Comparison of ENCODE assay signal across 32 cellular contexts in genomic region chr17:55152236-55152635, GRCh38.
DNase-seq lines count a peak whose midpoint lies in the region; ATAC-seq and TF ChIP-seq lines count a peak whose summit lies in the region.
"Had no signal": no experiment of that assay in that cellular context is flagged by ENCODE, and none has a peak within 500 bp of the region (broad histone marks: within the 10 kb centered on the region; RNA-seq: fewer than 3 reads in every experiment).

No MANE protein-coding gene starts in this region.

- TF ChIP-seq CTCF in RWPE2 (IDR thresholded peaks at IDR 0.05; ENCODE audit: poor library complexity, severe bottlenecking) (no peak), fibroblast of mammary gland (conservative IDR thresholded peaks at IDR 0.05; ENCODE audit: control insufficient read depth, insufficient read depth, low read depth, low read length) (no peak), nephron progenitor cell (IDR thresholded peaks at IDR 0.05) (no peak)

- H3K9me3 Mint-ChIP-seq in nephron progenitor cell, result no peaks in the 10 kb centered on the region
- H3K9me3 Mint-ChIP-seq: activated naive CD8-positive, alpha-beta T cell treated with anti-CD3 and anti-CD28 coated beads, Interleukin-2, amount 10 ng/mL, durations not matched to agents 7 days and 5 days; mesothelial cell of epicardium had no signal

- DNase-seq in EH (ENCODE audit: low read depth), result peak; percentile 10
- DNase-seq in RWPE2 (ENCODE audit: low spot score), result no peak
- peak; percentile 22 for DNase-seq in fibroblast of mammary gland (ENCODE audit: low read depth)
- DNase-seq in nephron progenitor cell, result no peak
- no peak for DNase-seq in SIG-M5 treated with dmso at 0.1 percent for 504 hours (lab: John Stamatoyannopoulos, UW; ENCODE audit: unreplicated experiment)
- no peak for DNase-seq in NCI-H1436 treated with DMSO at 0.1 percent for 48 hours (lab: John Stamatoyannopoulos, UW)
- no peak for DNase-seq in right cardiac atrium
- DNase-seq in NCI-H82 (lab: John Stamatoyannopoulos, UW), result no peak
- DNase-seq: ACHN; activated CD4-positive, alpha-beta T cell treated with anti-CD3 and anti-CD28 coated beads for 4 hours; activated CD8-positive, alpha-beta memory T cell treated with anti-CD3 and anti-CD28 coated beads for 24 hours; activated gamma-delta T cell; activated naive CD8-positive, alpha-beta T cell treated with anti-CD3 and anti-CD28 coated beads, Interleukin-2, amount 10 ng/mL, durations not matched to agents 7 days and 5 days; COR-L47; DMS79; gastrocnemius medialis; hypothalamus; KG1; MV-4-11; naive thymus-derived CD4-positive, alpha-beta T cell; NCI-H1694; NCI-H510A treated with DMSO at 0.1 percent for 48 hours; nucleus accumbens; PC-9; SHP77 treated with DMSO at 0.1 percent for 48 hours; small intestine; stimulated activated CD4-positive, alpha-beta T cell treated with anti-CD3 and anti-CD28 coated beads, Interleukin-1b, Interleukin-23, amount 100 ng/mL, for 48 hours; stimulated activated CD8-positive, alpha-beta memory T cell treated with anti-CD3 and anti-CD28 coated beads, Interleukin-4, amount 100 ng/mL, for 48 hours; tibial artery had no signal

- H3K27me3 ChIP-seq in RWPE2 (ENCODE audit: insufficient read depth, poor library complexity, severe bottlenecking) (no peaks in the 10 kb centered on the region), right cardiac atrium (ENCODE audit: control insufficient read depth, insufficient read depth) (no peaks in the 10 kb centered on the region)
- H3K27me3 ChIP-seq: BLaER1, gastrocnemius medialis, tibial artery had no signal

- H3K9me3 ChIP-seq in RWPE2 (ENCODE audit: severe bottlenecking) (no peaks in the 10 kb centered on the region), right cardiac atrium (ENCODE audit: control insufficient read depth, low read length) (no peaks in the 10 kb centered on the region)
- H3K9me3 ChIP-seq: BLaER1, gastrocnemius medialis, tibial artery had no signal

- peak overlapping the region; percentile 19 for H3K27ac Mint-ChIP-seq in nephron progenitor cell
- H3K27ac Mint-ChIP-seq: activated naive CD8-positive, alpha-beta T cell treated with anti-CD3 and anti-CD28 coated beads, Interleukin-2, amount 10 ng/mL, durations not matched to agents 7 days and 5 days; mesothelial cell of epicardium; naive thymus-derived CD4-positive, alpha-beta T cell had no signal

- peaks cover 2% of the 10 kb centered on the region for H3K4me1 Mint-ChIP-seq in nephron progenitor cell
- H3K4me1 Mint-ChIP-seq: activated naive CD8-positive, alpha-beta T cell treated with anti-CD3 and anti-CD28 coated beads, Interleukin-2, amount 10 ng/mL, durations not matched to agents 7 days and 5 days; naive thymus-derived CD4-positive, alpha-beta T cell had no signal

- peak; percentile 19; the same call in 1 of the 3 replicates for ATAC-seq in RWPE2 (ENCODE audit: low read depth)
- no peak for ATAC-seq in right cardiac atrium
- ATAC-seq: gastrocnemius medialis; naive thymus-derived CD4-positive, alpha-beta T cell had no signal

- 74% methylated on average over 4 of the region's 4 CpGs for WGBS in right cardiac atrium

- H3K4me3 ChIP-seq in RWPE2 (ENCODE audit: severe bottlenecking), result no peak overlapping the region
- H3K4me3 ChIP-seq in fibroblast of mammary gland (ENCODE audit: control insufficient read depth, low read depth, low read length), result no peak overlapping the region
- no peak overlapping the region for H3K4me3 ChIP-seq in right cardiac atrium (ENCODE audit: low read length)
- H3K4me3 ChIP-seq: BLaER1, gastrocnemius medialis, PC-9, tibial artery had no signal

- no peaks in the 10 kb centered on the region for H3K36me3 ChIP-seq in RWPE2 (ENCODE audit: low read depth)
- H3K36me3 ChIP-seq: gastrocnemius medialis, tibial artery had no signal

- H3K36me3 Mint-ChIP-seq in nephron progenitor cell (ENCODE audit: low read depth), result no peaks in the 10 kb centered on the region

- H3K4me1 ChIP-seq in RWPE2 (ENCODE audit: insufficient read depth, poor library complexity, severe bottlenecking) (peaks cover 5% of the 10 kb centered on the region), right cardiac atrium (ENCODE audit: control insufficient read depth, insufficient read depth, low read length) (no peaks in the 10 kb centered on the region)
- H3K4me1 ChIP-seq: BLaER1, tibial artery had no signal

- no peak overlapping the region for H3K4me3 Mint-ChIP-seq in nephron progenitor cell
- H3K4me3 Mint-ChIP-seq: activated naive CD8-positive, alpha-beta T cell treated with anti-CD3 and anti-CD28 coated beads, Interleukin-2, amount 10 ng/mL, durations not matched to agents 7 days and 5 days; mesothelial cell of epicardium; naive thymus-derived CD4-positive, alpha-beta T cell had no signal

- peaks cover 2% of the 10 kb centered on the region for H3K27me3 Mint-ChIP-seq in nephron progenitor cell (ENCODE audit: low read depth, poor library complexity)
- H3K27me3 Mint-ChIP-seq: activated naive CD8-positive, alpha-beta T cell treated with anti-CD3 and anti-CD28 coated beads, Interleukin-2, amount 10 ng/mL, durations not matched to agents 7 days and 5 days; naive thymus-derived CD4-positive, alpha-beta T cell had no signal

- intact Hi-C loops in right cardiac atrium (cut with DNase I), result no loop called here

- H3K27ac ChIP-seq in RWPE2 (ENCODE audit: poor library complexity, severe bottlenecking) (no peak overlapping the region), right cardiac atrium (ENCODE audit: low read length) (no peak overlapping the region)
- H3K27ac ChIP-seq: BLaER1, gastrocnemius medialis, PC-9, tibial artery, VCaP had no signal

Comparison
In these comparisons a context has a peak if more than half of its experiments do, and no peak if none do; other contexts are left out.
1. DNase-seq: peak in EH (single experiment) and fibroblast of mammary gland (single experiment); none in RWPE2 (single experiment), nephron progenitor cell (single experiment), SIG-M5 treated with dmso at 0.1 percent for 504 hours (single experiment), NCI-H1436 treated with DMSO at 0.1 percent for 48 hours (single experiment), right cardiac atrium (0 of 3) and NCI-H82 (single experiment).